ENCODE assay signal across 8 cellular contexts in genomic region chr5:16552666-16553343, GRCh38.
DNase-seq lines count a peak whose midpoint lies in the region; ATAC-seq, FAIRE-seq and TF ChIP-seq lines count a peak whose summit lies in the region.

No MANE protein-coding gene starts in this region.

- DNase-seq in GM10266 (ENCODE audit: extremely low spot score) (peak; percentile 40), SKM-1 treated with dmso at 0.1 percent for 144 hours (lab: John Stamatoyannopoulos, UW; ENCODE audit: unreplicated experiment) (peak; percentile 37), ascending aorta (ENCODE audit: low spot score in 2 of 2) (peak in 1 of 2 donors; percentile 75), hippocampal formation (lab: John Stamatoyannopoulos, UW) (peak; percentile 47 to 91), GM12892 (ENCODE audit: insufficient read length) (no peak)
- peak; percentile 14 to 50 for DNase-seq in stimulated activated CD4-positive, alpha-beta T cell treated with anti-CD3 and anti-CD28 coated beads, Interleukin-12 subunit alpha, Interleukin-12 subunit beta, amount 100 ng/mL, for 24 hours (ENCODE audit: low read depth in 2 of 2)

- peak; percentile 69 for TF ChIP-seq CTCF in GM10266 (IDR thresholded peaks at IDR 0.05; ENCODE audit: control insufficient read depth, insufficient read depth, low read depth, missing control alignments)
- peak; percentile 27 to 62 (median 56) for TF ChIP-seq CTCF in ascending aorta (IDR thresholded peaks at IDR 0.05)

- peak; percentile 69 for TF ChIP-seq RAD21 in Ishikawa (IDR thresholded peaks at IDR 0.05; ENCODE audit: low read depth)

- TF ChIP-seq POLR2A in GM12892 (IDR thresholded peaks at IDR 0.05; ENCODE audit: low read depth, low read length), result no peak

- no peak for TF ChIP-seq EP300 in Ishikawa (IDR thresholded peaks at IDR 0.05; ENCODE audit: borderline replicate concordance)

- H3K27me3 ChIP-seq in ascending aorta, result no peaks in the 10 kb centered on the region

- no peaks in the 10 kb centered on the region for H3K36me3 ChIP-seq in ascending aorta

- H3K4me1 ChIP-seq in ascending aorta, result no peaks in the 10 kb centered on the region

- ATAC-seq in GM21825 (IDR thresholded peaks at IDR 0.05; ENCODE audit: unreplicated experiment), result peak; percentile 85

- H3K4me3 ChIP-seq in ascending aorta, result no peak overlapping the region

- FAIRE-seq in GM12892 (lab: Jason Lieb, UNC), result no peak

- H3K27ac ChIP-seq in ascending aorta, result no peak overlapping the region

- H3K9me3 ChIP-seq in ascending aorta, result no peaks in the 10 kb centered on the region

- intact Hi-C loops in ascending aorta (cut with DNase I), result loop anchor here (1.0 kb wide), 1 partner anchor 64 kb away; no protein-coding TSS in a partner anchor

TF ChIP-seq in Ishikawa, 13 proteins besides CTCF, POLR2A, EP300 and RAD21:
- TF ChIP-seq NFIC (IDR thresholded peaks at IDR 0.05) (no peak), YY1 (IDR thresholded peaks at IDR 0.05; ENCODE audit: low read depth) (no peak), TAF1 (IDR thresholded peaks at IDR 0.05; ENCODE audit: low read depth) (no peak), ZBTB7A (IDR thresholded peaks at IDR 0.05; ENCODE audit: low read depth) (no peak), REST (IDR thresholded peaks at IDR 0.05; ENCODE audit: low read depth) (no peak), CEBPB (IDR thresholded peaks at IDR 0.05) (no peak), EGR1 (IDR thresholded peaks at IDR 0.05) (no peak), TCF12 (IDR thresholded peaks at IDR 0.05; ENCODE audit: low read depth) (no peak), CREB1 (IDR thresholded peaks at IDR 0.05; ENCODE audit: low read depth) (no peak), USF1 (IDR thresholded peaks at IDR 0.05) (no peak)
